ENCODE assay signal across 6 cellular contexts in the genomic region with DNA sequence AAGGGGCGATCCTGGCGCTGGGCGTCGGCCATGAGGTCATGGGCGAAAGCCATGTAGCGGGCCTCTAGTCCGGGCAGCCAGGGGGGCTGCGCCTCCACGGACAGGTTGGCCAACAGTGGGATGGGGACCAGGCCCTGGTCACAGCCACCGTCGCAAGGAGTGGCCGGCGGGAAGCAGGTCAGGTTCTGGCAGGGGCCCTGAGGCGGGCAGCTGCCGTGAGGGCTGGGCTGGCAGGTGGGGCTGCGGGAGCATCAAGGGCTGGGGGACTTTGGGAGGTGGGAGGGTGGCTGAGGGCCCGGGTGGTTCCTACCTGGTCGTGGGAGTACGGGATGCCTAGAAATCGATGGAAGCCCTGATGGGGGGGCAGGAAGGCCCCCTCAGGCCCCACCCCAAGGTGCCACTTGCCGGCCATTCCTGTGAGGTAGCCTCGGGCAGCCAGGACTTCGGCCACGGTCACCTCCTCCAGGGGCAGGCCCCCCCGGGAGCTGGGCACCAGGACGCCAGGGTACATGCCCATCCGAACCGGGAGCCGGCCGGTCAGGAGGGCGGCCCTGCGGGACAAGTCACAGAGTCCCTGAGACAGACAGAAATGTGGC. TPM values are rescaled to one million over a fixed set of nuclear protein-coding genes. Genes with fewer than 3 reads are reported as not detected.
A peak's percentile ranks its signal among the peaks of the same experiment; 100 is the strongest.
DNase-seq lines count a peak whose midpoint lies in the region; ATAC-seq and TF ChIP-seq lines count a peak whose summit lies in the region.

No MANE protein-coding gene starts in this region.

- TF ChIP-seq CTCF in activated CD8-positive, alpha-beta T cell treated with anti-CD3 and anti-CD28 coated beads for 36 hours (IDR thresholded peaks at IDR 0.05) = no peak

- H3K4me1 ChIP-seq in CD4-positive, CD25-positive, alpha-beta regulatory T cell (ENCODE audit: control insufficient read depth, insufficient read depth, low read length, poor library complexity, severe bottlenecking) = peaks cover 40% of the 10 kb centered on the region

- no peaks in the 10 kb centered on the region for H3K27me3 Mint-ChIP-seq in CD4-positive, CD25-positive, alpha-beta regulatory T cell
- H3K27me3 Mint-ChIP-seq in activated CD8-positive, alpha-beta T cell treated with anti-CD3 and anti-CD28 coated beads for 36 hours = no peaks in the 10 kb centered on the region
- H3K27me3 Mint-ChIP-seq in memory B cell = no peaks in the 10 kb centered on the region

- intact Hi-C loops in activated CD8-positive, alpha-beta T cell treated with anti-CD3 and anti-CD28 coated beads for 36 hours (cut with micrococcal nuclease) = no loop called here

- POLR2A ChIA-PET in activated CD8-positive, alpha-beta T cell treated with anti-CD3 and anti-CD28 coated beads for 36 hours (lab: Charles Lee) = interaction anchor here (0.7 to 1.6 kb wide), 6 partner anchors 44 to 101 kb away, joined by 3 to 5 read pairs (median 3); a partner anchor contains a TSS

- peak overlapping the region; percentile 82 to 94 (median 92) for H3K4me3 Mint-ChIP-seq in CD4-positive, CD25-positive, alpha-beta regulatory T cell
- H3K4me3 Mint-ChIP-seq in activated CD8-positive, alpha-beta T cell treated with anti-CD3 and anti-CD28 coated beads for 36 hours = peak overlapping the region; percentile 86
- peak overlapping the region; percentile 73 for H3K4me3 Mint-ChIP-seq in memory B cell

- no peaks in the 10 kb centered on the region for H3K27me3 ChIP-seq in CD4-positive, CD25-positive, alpha-beta regulatory T cell (ENCODE audit: control insufficient read depth, insufficient read depth, low read length)

- H3K9me3 ChIP-seq in CD4-positive, CD25-positive, alpha-beta regulatory T cell (ENCODE audit: control insufficient read depth in 2 of 2, low read length in 2 of 2) = no peaks in the 10 kb centered on the region

- H3K4me3 ChIP-seq in CD4-positive, CD25-positive, alpha-beta regulatory T cell (ENCODE audit: low read depth, low read length) = no peak overlapping the region

- H3K27ac Mint-ChIP-seq in CD4-positive, CD25-positive, alpha-beta regulatory T cell = peak overlapping the region in 2 of 3 donors; percentile 17 to 86
- peak overlapping the region; percentile 59 for H3K27ac Mint-ChIP-seq in activated CD8-positive, alpha-beta T cell treated with anti-CD3 and anti-CD28 coated beads for 36 hours
- H3K27ac Mint-ChIP-seq in memory B cell = peak overlapping the region; percentile 76

- DNase-seq in CD4-positive, CD25-positive, alpha-beta regulatory T cell = no peak
- DNase-seq in activated CD8-positive, alpha-beta T cell treated with anti-CD3 and anti-CD28 coated beads for 36 hours = no peak
- DNase-seq in memory B cell (ENCODE audit: low spot score in 2 of 2) = no peak
- DNase-seq in NCI-H774 (lab: John Stamatoyannopoulos, UW) = no peak

- peaks cover 4% of the 10 kb centered on the region for H3K36me3 Mint-ChIP-seq in CD4-positive, CD25-positive, alpha-beta regulatory T cell
- H3K36me3 Mint-ChIP-seq in activated CD8-positive, alpha-beta T cell treated with anti-CD3 and anti-CD28 coated beads for 36 hours (ENCODE audit: low read depth) = peaks cover 2% of the 10 kb centered on the region
- H3K36me3 Mint-ChIP-seq in memory B cell = peaks cover 2% of the 10 kb centered on the region

- H3K9me3 Mint-ChIP-seq in CD4-positive, CD25-positive, alpha-beta regulatory T cell = peaks cover 0 to 2% (median 0%) of the 10 kb centered on the region in 7 donors
- no peaks in the 10 kb centered on the region for H3K9me3 Mint-ChIP-seq in activated CD8-positive, alpha-beta T cell treated with anti-CD3 and anti-CD28 coated beads for 36 hours
- no peaks in the 10 kb centered on the region for H3K9me3 Mint-ChIP-seq in memory B cell

- H3K27ac ChIP-seq in CD4-positive, CD25-positive, alpha-beta regulatory T cell (ENCODE audit: insufficient read depth, low read length, poor library complexity, severe bottlenecking) = peak overlapping the region; percentile 79

- no peak for ATAC-seq in CD4-positive, CD25-positive, alpha-beta regulatory T cell (ENCODE audit: low read depth in 2 of 2)
- ATAC-seq in activated CD8-positive, alpha-beta T cell treated with anti-CD3 and anti-CD28 coated beads for 36 hours = no peak
- no peak for ATAC-seq in memory B cell (ENCODE audit: low read depth)
- no peak for ATAC-seq in HG03378 (IDR thresholded peaks at IDR 0.05; ENCODE audit: unreplicated experiment)
- ATAC-seq in GM21526 (IDR thresholded peaks at IDR 0.05; ENCODE audit: low FRiP score, unreplicated experiment) = no peak

- peaks cover 0 to 43% (median 19%) of the 10 kb centered on the region in 4 donors for H3K4me1 Mint-ChIP-seq in CD4-positive, CD25-positive, alpha-beta regulatory T cell
- peaks cover 32% of the 10 kb centered on the region for H3K4me1 Mint-ChIP-seq in activated CD8-positive, alpha-beta T cell treated with anti-CD3 and anti-CD28 coated beads for 36 hours (ENCODE audit: low read depth)
- peaks cover 20% of the 10 kb centered on the region for H3K4me1 Mint-ChIP-seq in memory B cell

- peaks cover 2% of the 10 kb centered on the region for H3K36me3 ChIP-seq in CD4-positive, CD25-positive, alpha-beta regulatory T cell (ENCODE audit: control insufficient read depth, insufficient read depth, low read length)

- CTCF ChIA-PET in activated CD8-positive, alpha-beta T cell treated with anti-CD3 and anti-CD28 coated beads for 36 hours (lab: Charles Lee) = no interaction called here

RNA-seq across cellular contexts. Expression of a gene that starts 1.0 kb away (rescaled TPM):
- 81.3 TPM for total RNA-seq in CD4-positive, CD25-positive, alpha-beta regulatory T cell
- polyA plus RNA-seq in CD4-positive, CD25-positive, alpha-beta regulatory T cell = 10 to 100 TPM in 3 of 4 donors, 1 to 10 TPM in 1; 8.0 to 11.3 (median 10.5) TPM
- total RNA-seq in activated CD8-positive, alpha-beta T cell treated with anti-CD3 and anti-CD28 coated beads for 36 hours = 10 to 100 TPM; 11.6 to 11.8 TPM

RNA-seq across cellular contexts. Expression of a gene that starts 26.4 kb away (rescaled TPM):
- 0.30 TPM for total RNA-seq in CD4-positive, CD25-positive, alpha-beta regulatory T cell
- polyA plus RNA-seq in CD4-positive, CD25-positive, alpha-beta regulatory T cell = not detected
- total RNA-seq in activated CD8-positive, alpha-beta T cell treated with anti-CD3 and anti-CD28 coated beads for 36 hours = under 1 TPM; 0.11 TPM

RNA-seq across cellular contexts. Expression of a gene that starts 44.3 kb away (rescaled TPM):
- 162 TPM for total RNA-seq in CD4-positive, CD25-positive, alpha-beta regulatory T cell
- polyA plus RNA-seq in CD4-positive, CD25-positive, alpha-beta regulatory T cell = 10 to 100 TPM; 39.8 to 51.7 (median 43.4) TPM
- total RNA-seq in activated CD8-positive, alpha-beta T cell treated with anti-CD3 and anti-CD28 coated beads for 36 hours = 10 to 100 TPM; 55.6 to 60.3 TPM

RNA-seq across cellular contexts. Expression of a gene that starts 45.7 kb away (rescaled TPM):
- total RNA-seq in CD4-positive, CD25-positive, alpha-beta regulatory T cell = 0.67 TPM
- polyA plus RNA-seq in CD4-positive, CD25-positive, alpha-beta regulatory T cell = not detected
- under 1 TPM; 0.16 to 0.22 TPM for total RNA-seq in activated CD8-positive, alpha-beta T cell treated with anti-CD3 and anti-CD28 coated beads for 36 hours

RNA-seq across cellular contexts. Expression of a gene that starts 48.7 kb away (rescaled TPM):
- total RNA-seq in CD4-positive, CD25-positive, alpha-beta regulatory T cell = 71.8 TPM
- under 1 TPM in 3 of 4 donors, not detected in 1; 0.25 to 0.76 (median 0.27) TPM for polyA plus RNA-seq in CD4-positive, CD25-positive, alpha-beta regulatory T cell
- 10 to 100 TPM; 42.9 to 43.7 TPM for total RNA-seq in activated CD8-positive, alpha-beta T cell treated with anti-CD3 and anti-CD28 coated beads for 36 hours
